Comparison of ENCODE assay signal across 8 cellular contexts in genomic region chr12:118135788-118136558, GRCh38. TPM values are rescaled to one million over a fixed set of nuclear protein-coding genes. Genes with fewer than 3 reads are reported as not detected.
DNase-seq lines count a peak whose midpoint lies in the region; ATAC-seq and TF ChIP-seq lines count a peak whose summit lies in the region.

TSS of gene PEBP1 (plus strand) at chr12:118136124. CDS start at chr12:118136210, 86 bp downstream.

- H3K9me3 ChIP-seq in AG04450 (ENCODE audit: control insufficient read depth, insufficient read depth, low read length) = no peaks in the 10 kb centered on the region

- ATAC-seq in GM18870 (IDR thresholded peaks at IDR 0.05; ENCODE audit: unreplicated experiment) = peak; percentile 77
- peak; percentile 98 for ATAC-seq in HG03108 (IDR thresholded peaks at IDR 0.05; ENCODE audit: unreplicated experiment)
- peak; percentile 99 for ATAC-seq in activated B cell treated with CpG ODN at 0.5 μM for 24 hours (ENCODE audit: low read depth)

- POLR2A ChIA-PET in AG04450 (lab: Yijun Ruan, JAX) = interaction anchor here (0.8 to 1.5 kb wide), 7 partner anchors 10 to 172 kb away, joined by 3 to 16 read pairs (median 3); partner anchors contain the start of gene WSB2
- POLR2A ChIA-PET in activated B cell treated with CpG ODN at 0.5 μM for 24 hours (lab: Charles Lee) = interaction anchor here (0.5 to 2.2 kb wide), 19 partner anchors 9 to 1689 kb away, joined by 3 to 21 read pairs (median 4); partner anchors contain the start of genes RFC5, SUDS3, TAOK3 and VSIG10

- intact Hi-C loops in activated B cell treated with CpG ODN at 0.5 μM for 24 hours (cut with micrococcal nuclease) = loop anchor here (1.0 to 5.0 kb wide), 6 partner anchors 16 to 240 kb away; partner anchors contain the start of genes RFC5, SUDS3 and VSIG10

- H3K4me3 ChIP-seq in AG04450 (ENCODE audit: low read depth, low read length) (peak within 1 kb of the TSS; percentile 89), cardiac fibroblast (replicated peaks in 1 of 2; ENCODE audit: low read depth in 2 of 2, low read length in 2 of 2) (peak within 1 kb of the TSS; percentile 89 to 90)

- H3K27me3 Mint-ChIP-seq in activated B cell treated with CpG ODN at 0.5 μM for 24 hours (no peaks in the 10 kb centered on the region), immature natural killer cell (ENCODE audit: low read depth in 3 of 3) (peaks cover 0 to 6% (median 5%) of the 10 kb centered on the region in 3 donors)

- H3K27ac Mint-ChIP-seq in activated B cell treated with CpG ODN at 0.5 μM for 24 hours (peak within 1 kb of the TSS; percentile 86), immature natural killer cell (peak within 1 kb of the TSS; percentile 71 to 83 (median 80))

- TF ChIP-seq CTCF in AG04450 (IDR thresholded peaks at IDR 0.05; ENCODE audit: low read depth, low read length) (no peak), activated B cell treated with CpG ODN at 0.5 μM for 24 hours (IDR thresholded peaks at IDR 0.05) (no peak), cardiac fibroblast (IDR thresholded peaks at IDR 0.05; ENCODE audit: low read depth, low read length) (no peak)

- peak within 1 kb of the TSS; percentile 98 for H3K4me3 Mint-ChIP-seq in activated B cell treated with CpG ODN at 0.5 μM for 24 hours
- peak within 1 kb of the TSS; percentile 91 to 99 (median 97) for H3K4me3 Mint-ChIP-seq in immature natural killer cell

- H3K9me3 Mint-ChIP-seq in activated B cell treated with CpG ODN at 0.5 μM for 24 hours (no peaks in the 10 kb centered on the region), immature natural killer cell (no peaks in the 10 kb centered on the region)

- peaks cover 28% of the 10 kb centered on the region for H3K36me3 Mint-ChIP-seq in activated B cell treated with CpG ODN at 0.5 μM for 24 hours (ENCODE audit: low read depth)
- H3K36me3 Mint-ChIP-seq in immature natural killer cell = peaks cover 0 to 11% (median 11%) of the 10 kb centered on the region in 3 donors

- H3K4me1 Mint-ChIP-seq in activated B cell treated with CpG ODN at 0.5 μM for 24 hours (peaks cover 20% of the 10 kb centered on the region), immature natural killer cell (peaks cover 18 to 28% of the 10 kb centered on the region in 2 donors)

- H3K27ac ChIP-seq in AG04450 (ENCODE audit: low read depth, low read length) = peak within 1 kb of the TSS; percentile 47

- CTCF ChIA-PET in AG04450 (lab: Charles Lee) (interaction anchor here (0.6 to 2.1 kb wide), 6 partner anchors 14 to 261 kb away, joined by 3 to 17 read pairs (median 4); partner anchors contain the start of gene SUDS3), activated B cell treated with CpG ODN at 0.5 μM for 24 hours (lab: Charles Lee) (interaction anchor here (1.1 to 1.6 kb wide), 3 partner anchors 15 to 242 kb away, joined by 4 to 5 read pairs (median 5); partner anchors contain the start of gene SUDS3)

- H3K27me3 ChIP-seq in AG04450 (ENCODE audit: control insufficient read depth, insufficient read depth, low read length) = no peaks in the 10 kb centered on the region

- DNase-seq in AG04450 (ENCODE audit: low read depth, low spot score) = peak; percentile 38
- DNase-seq in NCI-H2227 (lab: John Stamatoyannopoulos, UW; ENCODE audit: unreplicated experiment) = peak; percentile 93
- peak; percentile 91 for DNase-seq in activated B cell treated with CpG ODN at 0.5 μM for 24 hours
- peak; percentile 88 to 90 for DNase-seq in cardiac fibroblast (ENCODE audit: low read depth in 2 of 2)
- DNase-seq in immature natural killer cell = peak; percentile 86 to 88 (median 88)
- DNase-seq in smooth muscle cell of the brain vasculature (ENCODE audit: low read depth, low spot score) = peak; percentile 62

RNA-seq across cellular contexts. Expression of gene PEBP1, which starts in this region (rescaled TPM):
- polyA plus RNA-seq in AG04450 (2011; rRNA removed) (149 and 151 TPM in 2 replicates), immature natural killer cell (100 to 1,000 TPM; 145 to 163 (median 161) TPM)
- polyA minus RNA-seq in AG04450 (2011; rRNA and poly(A)+ RNA removed) = 73.8 and 98.0 TPM in 2 replicates
- 102 and 114 TPM in 2 replicates for total RNA-seq in activated B cell treated with CpG ODN at 0.5 μM for 24 hours

Comparison
In these comparisons a context has a peak if more than half of its experiments do, and no peak if none do; other contexts are left out.
1. Peak in every context shown above with its lines: DNase-seq, ATAC-seq, H3K4me3 ChIP-seq and H3K27ac ChIP-seq.
2. DNase-seq: peak in every context shown above with its lines; median percentile 93 in NCI-H2227; 91 in activated B cell treated with CpG ODN at 0.5 μM for 24 hours; 89 in cardiac fibroblast; 88 in immature natural killer cell; 62 in smooth muscle cell of the brain vasculature; 38 in AG04450.